Comparison of ENCODE assay signal across 41 cellular contexts in the genomic region with DNA sequence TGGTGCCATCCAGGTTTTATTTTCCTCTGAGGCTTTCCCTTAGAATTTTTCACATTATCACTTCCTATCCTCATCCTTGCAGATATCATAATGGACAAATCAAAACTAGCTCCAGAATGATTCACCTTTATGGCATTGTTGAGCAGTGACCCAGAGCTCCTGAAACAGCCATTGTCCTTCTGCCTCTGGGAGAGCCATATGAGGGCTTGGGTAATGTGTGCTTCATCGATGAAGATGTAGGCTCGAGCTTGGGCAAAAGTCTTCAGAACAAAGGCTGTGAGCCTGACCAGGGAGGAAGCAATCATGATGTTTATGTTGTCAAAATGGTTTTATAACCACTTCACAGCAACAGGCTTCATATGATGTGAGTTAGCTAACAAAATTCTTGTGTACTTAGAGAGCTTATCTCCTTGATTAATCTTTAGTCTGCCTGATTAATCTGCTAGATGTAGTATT. TPM values are rescaled to one million over a fixed set of nuclear protein-coding genes. Genes with fewer than 3 reads are reported as not detected.
"Had no signal": no experiment of that assay in that cellular context is flagged by ENCODE, and none has a peak within 500 bp of the region (broad histone marks: within the 10 kb centered on the region; RNA-seq: fewer than 3 reads in every experiment).

No MANE protein-coding gene starts in this region.

- H3K36me3 Mint-ChIP-seq: activated naive CD8-positive, alpha-beta T cell treated with anti-CD3 and anti-CD28 coated beads for 36 hours had no signal

- H3K27me3 ChIP-seq: adrenal gland, body of pancreas, brain microvascular endothelial cell, breast epithelium, cardiac muscle cell had no signal

- H3K27ac Mint-ChIP-seq: activated B cell treated with CpG ODN at 0.5 μM for 24 hours; activated CD4-positive, alpha-beta memory T cell treated with anti-CD3 and anti-CD28 coated beads for 36 hours; activated CD4-positive, alpha-beta T cell treated with anti-CD3 and anti-CD28 coated beads, Interleukin-2, amount 10 ng/mL, durations not matched to agents 24 days and 14 days; activated CD8-positive, alpha-beta T cell treated with anti-CD3 and anti-CD28 coated beads for 36 hours; activated naive CD4-positive, alpha-beta T cell treated with anti-CD3 and anti-CD28 coated beads for 36 hours; activated naive CD8-positive, alpha-beta T cell treated with anti-CD3 and anti-CD28 coated beads for 36 hours; activated T-cell treated with anti-CD3 and anti-CD28 coated beads, Interleukin-2, amount 50 U/mL, for 72 hours; activated T-helper 1 cell treated with anti-CD3 and anti-CD28 coated beads, Interleukin-12 subunit alpha, Interleukin-12 subunit beta, Interleukin-2, Interleukin-4 antibody, amounts not matched to agents 30 ng/mL and 10 ng/mL and 1 ng/mL, durations not matched to agents 14 hours and 24 hours and 36 hours; activated T-helper 17 cell treated with anti-CD3 and anti-CD28 coated beads, Interleukin-2, amount 50 U/mL, for 72 hours; T-helper 1 cell treated with Interleukin-12 subunit alpha and Interleukin-12 subunit beta and Interleukin-4 antibody, amounts not matched to agents 30 μg/mL and 1 μg/mL, for 36 hours; T-helper 2 cell treated with Interferon-gamma antibody and Interleukin-4, amounts not matched to agents 5 μg/mL and 100 μg/mL, for 36 hours had no signal

- H3K27ac ChIP-seq: adrenal gland, body of pancreas, brain microvascular endothelial cell, breast epithelium, cardiac muscle cell, VCaP had no signal

- H3K4me1 ChIP-seq: adrenal gland, breast epithelium had no signal

- H3K36me3 ChIP-seq: brain microvascular endothelial cell, cardiac muscle cell had no signal

- H3K4me1 Mint-ChIP-seq: activated B cell treated with CpG ODN at 0.5 μM for 24 hours; activated CD4-positive, alpha-beta T cell treated with anti-CD3 and anti-CD28 coated beads, Interleukin-2, amount 10 ng/mL, durations not matched to agents 24 days and 14 days; activated naive CD8-positive, alpha-beta T cell treated with anti-CD3 and anti-CD28 coated beads for 36 hours; activated T-helper 17 cell treated with anti-CD3 and anti-CD28 coated beads, Interleukin-2, amount 50 U/mL, for 72 hours had no signal

- DNase-seq: activated B cell treated with CpG ODN at 0.5 μM for 24 hours; activated CD4-positive, alpha-beta memory T cell treated with anti-CD3 and anti-CD28 coated beads for 36 hours; activated CD4-positive, alpha-beta T cell treated with anti-CD3 and anti-CD28 coated beads for 4 hours; activated CD4-positive, alpha-beta T cell treated with anti-CD3 and anti-CD28 coated beads, Interleukin-2, amount 10 ng/mL, durations not matched to agents 24 days and 14 days; activated CD4-positive, alpha-beta T cell treated with anti-CD3 and anti-CD28 coated beads, Interleukin-2, amount 50 U/mL, for 1 hour; activated CD4-positive, alpha-beta T cell treated with anti-CD3 and anti-CD28 coated beads, Interleukin-2, amount 50 U/mL, for 4 hours; activated CD4-positive, CD25-positive, alpha-beta regulatory T cell treated with anti-CD3 and anti-CD28 coated beads, Interleukin-2, amount 50 U/mL, for 72 hours; activated CD8-positive, alpha-beta memory T cell treated with anti-CD3 and anti-CD28 coated beads, Interleukin-2, amount 50 U/mL, for 4 hours; activated CD8-positive, alpha-beta T cell treated with anti-CD3 and anti-CD28 coated beads for 36 hours; activated effector memory CD4-positive, alpha-beta T cell treated with anti-CD3 and anti-CD28 coated beads, Interleukin-2, amount 50 U/mL, for 16 hours; activated gamma-delta T cell treated with Interleukin-2 at 50 U/mL for 16 hours; activated naive CD4-positive, alpha-beta T cell; activated naive CD4-positive, alpha-beta T cell treated with anti-CD3 and anti-CD28 coated beads for 36 hours; activated naive CD4-positive, alpha-beta T cell treated with anti-CD3 and anti-CD28 coated beads, Interleukin-2, amount 50 U/mL, for 16 hours; activated naive CD8-positive, alpha-beta T cell treated with anti-CD3 and anti-CD28 coated beads for 36 hours; activated T-cell treated with anti-CD3 and anti-CD28 coated beads for 4 hours; activated T-cell treated with anti-CD3 and anti-CD28 coated beads, Interleukin-2, amount 50 U/mL, for 1 hour; activated T-cell treated with anti-CD3 and anti-CD28 coated beads, Interleukin-2, amount 50 U/mL, for 4 hours; activated T-cell treated with anti-CD3 and anti-CD28 coated beads, Interleukin-2, amount 50 U/mL, for 72 hours; adrenal gland; amniotic stem cell; aorta; body of pancreas; brain microvascular endothelial cell; caudate nucleus; cerebellar nuclear complex; T-helper 1 cell; T-helper 2 cell; T-helper 9 cell had no signal

- H3K27me3 Mint-ChIP-seq: activated CD4-positive, alpha-beta memory T cell treated with anti-CD3 and anti-CD28 coated beads for 36 hours; activated CD8-positive, alpha-beta T cell treated with anti-CD3 and anti-CD28 coated beads for 36 hours; activated T-helper 17 cell treated with anti-CD3 and anti-CD28 coated beads, Interleukin-2, amount 50 U/mL, for 72 hours; central memory CD8-positive, alpha-beta T cell had no signal

- FAIRE-seq: astrocyte, TTC549 had no signal

- H3K4me3 ChIP-seq: adrenal gland, body of pancreas, breast epithelium, cardiac muscle cell had no signal

- H3K9me3 Mint-ChIP-seq: activated T-cell treated with anti-CD3 and anti-CD28 coated beads, Interleukin-2, amount 50 U/mL, for 4 hours; T-helper 2 cell treated with Interferon-gamma antibody and Interleukin-4, amounts not matched to agents 5 μg/mL and 100 μg/mL, for 36 hours had no signal

- H3K9me3 ChIP-seq: adrenal gland, body of pancreas, breast epithelium had no signal

- H3K4me3 Mint-ChIP-seq: activated B cell treated with CpG ODN at 0.5 μM for 24 hours; activated CD4-positive, alpha-beta memory T cell treated with anti-CD3 and anti-CD28 coated beads for 36 hours; activated CD4-positive, alpha-beta T cell treated with anti-CD3 and anti-CD28 coated beads, Interleukin-2, amount 10 ng/mL, durations not matched to agents 24 days and 14 days; activated CD8-positive, alpha-beta T cell treated with anti-CD3 and anti-CD28 coated beads for 36 hours; activated naive CD4-positive, alpha-beta T cell treated with anti-CD3 and anti-CD28 coated beads for 36 hours; activated naive CD8-positive, alpha-beta T cell treated with anti-CD3 and anti-CD28 coated beads for 36 hours; activated T-cell treated with anti-CD3 and anti-CD28 coated beads, Interleukin-2, amount 50 U/mL, for 4 hours; activated T-cell treated with anti-CD3 and anti-CD28 coated beads, Interleukin-2, amount 50 U/mL, for 72 hours; activated T-helper 1 cell treated with anti-CD3 and anti-CD28 coated beads, Interleukin-12 subunit alpha, Interleukin-12 subunit beta, Interleukin-2, Interleukin-4 antibody, amounts not matched to agents 30 ng/mL and 10 ng/mL and 1 ng/mL, durations not matched to agents 14 hours and 24 hours and 36 hours; activated T-helper 17 cell treated with anti-CD3 and anti-CD28 coated beads, Interleukin-2, amount 50 U/mL, for 72 hours; central memory CD8-positive, alpha-beta T cell; T-helper 1 cell treated with Interleukin-12 subunit alpha and Interleukin-12 subunit beta and Interleukin-4 antibody, amounts not matched to agents 30 μg/mL and 1 μg/mL, for 36 hours; T-helper 2 cell treated with Interferon-gamma antibody and Interleukin-4, amounts not matched to agents 5 μg/mL and 100 μg/mL, for 36 hours had no signal

- ATAC-seq: activated CD8-positive, alpha-beta T cell treated with anti-CD3 and anti-CD28 coated beads for 36 hours; activated naive CD4-positive, alpha-beta T cell treated with anti-CD3 and anti-CD28 coated beads, Interleukin-2, amount 50 U/mL, for 72 hours; activated T-cell treated with anti-CD3 and anti-CD28 coated beads, Interleukin-2, amount 50 U/mL, for 4 hours; activated T-cell treated with anti-CD3 and anti-CD28 coated beads, Interleukin-2, amount 50 U/mL, for 72 hours; activated T-helper 17 cell treated with anti-CD3 and anti-CD28 coated beads, Interleukin-2, amount 50 U/mL, for 72 hours; body of pancreas had no signal

RNA-seq across cellular contexts. Expression of gene A2M, which starts 38.1 kb away (rescaled TPM):
- total RNA-seq: activated B cell treated with CpG ODN at 0.5 μM for 24 hours; activated CD4-positive, alpha-beta memory T cell treated with anti-CD3 and anti-CD28 coated beads for 36 hours; activated CD4-positive, alpha-beta T cell treated with anti-CD3 and anti-CD28 coated beads, Interleukin-2, amount 10 ng/mL, durations not matched to agents 24 days and 14 days; activated CD8-positive, alpha-beta memory T cell treated with anti-CD3 and anti-CD28 coated beads for 36 hours; activated CD8-positive, alpha-beta T cell treated with anti-CD3 and anti-CD28 coated beads for 36 hours; activated naive CD4-positive, alpha-beta T cell treated with anti-CD3 and anti-CD28 coated beads for 36 hours; activated naive CD8-positive, alpha-beta T cell treated with anti-CD3 and anti-CD28 coated beads for 36 hours; activated T-helper 1 cell treated with anti-CD3 and anti-CD28 coated beads, Interleukin-12 subunit alpha, Interleukin-12 subunit beta, Interleukin-2, Interleukin-4 antibody, amounts not matched to agents 30 ng/mL and 10 ng/mL and 1 ng/mL, durations not matched to agents 14 hours and 24 hours and 36 hours had no signal
